ENCODE assay signal across 30 cellular contexts in the genomic region with DNA sequence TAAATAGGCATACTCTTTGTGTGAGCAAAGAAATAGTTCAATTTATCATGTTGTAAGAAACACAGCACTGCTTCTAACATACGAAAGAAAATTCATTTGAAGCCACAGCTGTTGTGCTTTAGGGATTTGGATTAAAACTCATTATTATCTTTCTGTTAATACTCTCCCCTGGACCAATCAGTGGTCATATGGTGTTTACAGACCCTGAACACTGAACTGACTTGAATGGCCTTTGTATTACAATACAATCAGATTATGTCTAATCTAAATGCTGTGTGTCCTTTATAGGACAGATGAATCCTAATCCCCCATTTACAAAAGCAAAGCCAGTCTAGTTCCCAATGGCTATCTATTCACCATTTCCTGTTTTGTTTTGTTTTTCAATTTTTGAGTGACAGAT.
"Had no signal": no experiment of that assay in that cellular context is flagged by ENCODE, and none has a peak within 500 bp of the region (broad histone marks: within the 10 kb centered on the region; RNA-seq: fewer than 3 reads in every experiment).

No MANE protein-coding gene starts in this region.

- H3K9ac ChIP-seq: KMS-11, SK-N-SH had no signal

- H3K4me1 ChIP-seq: SJSA1 had no signal

- H3K4me2 ChIP-seq: KMS-11, SK-N-SH had no signal

- DNase-seq: activated B cell treated with CpG ODN at 0.5 μM for 24 hours; activated CD4-positive, alpha-beta T cell treated with anti-CD3 and anti-CD28 coated beads for 4 hours; activated CD4-positive, alpha-beta T cell treated with anti-CD3 and anti-CD28 coated beads, Interleukin-2, amount 50 U/mL, for 4 hours; activated CD4-positive, CD25-positive, alpha-beta regulatory T cell treated with anti-CD3 and anti-CD28 coated beads, Interleukin-2, amount 50 U/mL, for 72 hours; activated CD8-positive, alpha-beta T cell treated with anti-CD3 and anti-CD28 coated beads for 36 hours; activated effector memory CD4-positive, alpha-beta T cell treated with anti-CD3 and anti-CD28 coated beads, Interleukin-2, amount 50 U/mL, for 16 hours; activated naive CD4-positive, alpha-beta T cell; activated naive CD4-positive, alpha-beta T cell treated with anti-CD3 and anti-CD28 coated beads, Interleukin-2, amount 50 U/mL, for 16 hours; activated naive CD8-positive, alpha-beta T cell treated with anti-CD3 and anti-CD28 coated beads for 36 hours; activated T-cell treated with anti-CD3 and anti-CD28 coated beads, Interleukin-2, amount 50 U/mL, for 1 hour; activated T-cell treated with anti-CD3 and anti-CD28 coated beads, Interleukin-2, amount 50 U/mL, for 72 hours; amniotic stem cell; aorta; MM.1S; NCI-H1092; NCI-H1436 treated with DMSO at 0.1 percent for 48 hours; NCI-H187; NCI-H2081 treated with DMSO at 0.1 percent for 48 hours; NCI-H226; NCI-H446 treated with DMSO at 0.1 percent for 48 hours; NCI-H526; NCI-H748 treated with DMSO at 0.1 percent for 48 hours; SHP77; SK-N-SH had no signal

- H3K27ac ChIP-seq: brain microvascular endothelial cell, KMS-11, SJSA1 had no signal

- FAIRE-seq: TTC549 had no signal

- H3K36me3 ChIP-seq: brain microvascular endothelial cell, SJSA1 had no signal

- ATAC-seq: activated CD8-positive, alpha-beta T cell treated with anti-CD3 and anti-CD28 coated beads for 36 hours; activated T-cell treated with anti-CD3 and anti-CD28 coated beads, Interleukin-2, amount 50 U/mL, for 72 hours; activated T-helper 17 cell treated with anti-CD3 and anti-CD28 coated beads, Interleukin-2, amount 50 U/mL, for 72 hours; Panc1 had no signal

- H3K27me3 ChIP-seq: brain microvascular endothelial cell had no signal

- H3K4me3 ChIP-seq: SJSA1 had no signal
